Comparison of ENCODE assay signal across 11 cellular contexts in genomic region chr4:76420311-76420710, GRCh38. TPM values are rescaled to one million over a fixed set of nuclear protein-coding genes. Genes with fewer than 3 reads are reported as not detected.
DNase-seq lines count a peak whose midpoint lies in the region; ATAC-seq and TF ChIP-seq lines count a peak whose summit lies in the region.
"Had no signal": no experiment of that assay in that cellular context is flagged by ENCODE, and none has a peak within 500 bp of the region (broad histone marks: within the 10 kb centered on the region; RNA-seq: fewer than 3 reads in every experiment).

No MANE protein-coding gene starts in this region.

- no peak for DNase-seq in CD4-positive, alpha-beta memory T cell
- DNase-seq in T-helper 17 cell (no peak), Right ventricle myocardium superior (no peak), prostate gland (ENCODE audit: low spot score) (no peak), SKM-1 treated with dmso at 0.1 percent for 144 hours (lab: John Stamatoyannopoulos, UW; ENCODE audit: unreplicated experiment) (no peak), NCI-H1105 (lab: John Stamatoyannopoulos, UW) (no peak), NCI-H748 treated with DMSO at 0.1 percent for 48 hours (lab: John Stamatoyannopoulos, UW) (no peak), AG08396 (ENCODE audit: low spot score) (no peak)
- DNase-seq: OCI-M1 had no signal

- H3K9me3 ChIP-seq in CD4-positive, alpha-beta memory T cell (ENCODE audit: control insufficient read depth in 1 of 2, low read length in 2 of 2): no peaks in the 10 kb centered on the region
- no peaks in the 10 kb centered on the region for H3K9me3 ChIP-seq in T-helper 17 cell (ENCODE audit: control insufficient read depth, low read length, poor library complexity, severe bottlenecking)
- no peaks in the 10 kb centered on the region for H3K9me3 ChIP-seq in prostate gland
- H3K9me3 ChIP-seq: mucosa of descending colon had no signal

- no peaks in the 10 kb centered on the region for H3K36me3 ChIP-seq in CD4-positive, alpha-beta memory T cell (ENCODE audit: insufficient read depth, low read length)
- no peaks in the 10 kb centered on the region for H3K36me3 ChIP-seq in prostate gland

- H3K4me1 ChIP-seq in CD4-positive, alpha-beta memory T cell (ENCODE audit: insufficient read depth, low read length): no peaks in the 10 kb centered on the region
- H3K4me1 ChIP-seq in prostate gland (replicated peaks): no peaks in the 10 kb centered on the region

- CTCF ChIA-PET in CD4-positive, alpha-beta memory T cell (lab: Charles Lee; ENCODE audit: partially characterized antibody): no interaction called here

- H3K27ac ChIP-seq in CD4-positive, alpha-beta memory T cell (ENCODE audit: low read depth, low read length): no peak overlapping the region
- H3K27ac ChIP-seq in prostate gland: no peak overlapping the region

- no peak for TF ChIP-seq POLR2A in prostate gland (IDR thresholded peaks at IDR 0.05)

- H3K4me1 Mint-ChIP-seq in CD4-positive, alpha-beta memory T cell: peaks cover 0 to 11% (median 5%) of the 10 kb centered on the region in 4 donors
- peaks cover 10% of the 10 kb centered on the region for H3K4me1 Mint-ChIP-seq in T-helper 17 cell

- no peak overlapping the region for H3K4me3 ChIP-seq in CD4-positive, alpha-beta memory T cell (ENCODE audit: low read length in 2 of 2)
- H3K4me3 ChIP-seq in prostate gland: peak overlapping the region; percentile 39 to 47

- ATAC-seq in T-helper 17 cell: no peak
- ATAC-seq in Right ventricle myocardium superior (ENCODE audit: poor library complexity): peak; percentile 30

- no peaks in the 10 kb centered on the region for H3K36me3 Mint-ChIP-seq in CD4-positive, alpha-beta memory T cell
- peaks cover 2% of the 10 kb centered on the region for H3K36me3 Mint-ChIP-seq in T-helper 17 cell (ENCODE audit: low read depth)

- no peak overlapping the region for H3K27ac Mint-ChIP-seq in CD4-positive, alpha-beta memory T cell
- no peak overlapping the region for H3K27ac Mint-ChIP-seq in T-helper 17 cell

- peaks cover 5% of the 10 kb centered on the region for H3K27me3 ChIP-seq in CD4-positive, alpha-beta memory T cell (ENCODE audit: insufficient read depth, low read length)
- no peaks in the 10 kb centered on the region for H3K27me3 ChIP-seq in prostate gland (replicated peaks; ENCODE audit: insufficient read depth)

- H3K4me3 Mint-ChIP-seq in CD4-positive, alpha-beta memory T cell: peak overlapping the region; percentile 10 to 75 (median 64)
- peak overlapping the region; percentile 66 for H3K4me3 Mint-ChIP-seq in T-helper 17 cell

- H3K27me3 Mint-ChIP-seq in CD4-positive, alpha-beta memory T cell: peaks cover 12 to 20% of the 10 kb centered on the region in 2 donors
- peaks cover 54% of the 10 kb centered on the region for H3K27me3 Mint-ChIP-seq in T-helper 17 cell

- POLR2A ChIA-PET in CD4-positive, alpha-beta memory T cell (lab: Charles Lee; ENCODE audit: partially characterized antibody): no interaction called here

- intact Hi-C loops in CD4-positive, alpha-beta memory T cell (cut with micrococcal nuclease): no loop called here
- intact Hi-C loops in Right ventricle myocardium superior (cut with DNase I): no loop called here
- intact Hi-C loops in prostate gland (cut with DNase I): loop anchor here (5.0 kb wide), 1 partner anchor 243 kb away; no protein-coding TSS in a partner anchor

- WGBS in prostate gland: 33% methylated on average over 12 of the region's 12 CpGs

- peaks cover 0 to 2% (median 0%) of the 10 kb centered on the region in 8 donors for H3K9me3 Mint-ChIP-seq in CD4-positive, alpha-beta memory T cell

- TF ChIP-seq CTCF in prostate gland (IDR thresholded peaks at IDR 0.05): no peak

RNA-seq across cellular contexts. Expression of gene CCDC158, which starts 0.6 kb away (rescaled TPM):
- total RNA-seq in CD4-positive, alpha-beta memory T cell: not detected
- polyA plus RNA-seq in CD4-positive, alpha-beta memory T cell: not detected
- total RNA-seq in T-helper 17 cell (not detected), Right ventricle myocardium superior (0.22 TPM), prostate gland (1 to 10 TPM in 1 of 2 donors, not detected in 1; 4.9 TPM)
- total RNA-seq: Daoy had no signal

RNA-seq across cellular contexts. Expression of gene SHROOM3, which starts 14.7 kb away (rescaled TPM):
- total RNA-seq in CD4-positive, alpha-beta memory T cell: not detected
- polyA plus RNA-seq in CD4-positive, alpha-beta memory T cell: not detected
- not detected for total RNA-seq in T-helper 17 cell
- total RNA-seq in Right ventricle myocardium superior: 10.5 TPM
- 100 to 1,000 TPM; 107 to 137 TPM for total RNA-seq in prostate gland

Comparison
In these comparisons a context has a peak if more than half of its experiments do, and no peak if none do; other contexts are left out.
1. H3K4me3 ChIP-seq: peak in prostate gland (2 of 2); none in CD4-positive, alpha-beta memory T cell (0 of 2).
2. RNA of gene SHROOM3, which starts 14.7 kb away (total RNA-seq): 107 to 137 TPM in prostate gland and 10.5 TPM in Right ventricle myocardium superior (single experiment); not detected in CD4-positive, alpha-beta memory T cell and not detected in T-helper 17 cell; every median in the first group is over 10 times any median in the second.